ENCODE assay signal across 8 cellular contexts in the genomic region with DNA sequence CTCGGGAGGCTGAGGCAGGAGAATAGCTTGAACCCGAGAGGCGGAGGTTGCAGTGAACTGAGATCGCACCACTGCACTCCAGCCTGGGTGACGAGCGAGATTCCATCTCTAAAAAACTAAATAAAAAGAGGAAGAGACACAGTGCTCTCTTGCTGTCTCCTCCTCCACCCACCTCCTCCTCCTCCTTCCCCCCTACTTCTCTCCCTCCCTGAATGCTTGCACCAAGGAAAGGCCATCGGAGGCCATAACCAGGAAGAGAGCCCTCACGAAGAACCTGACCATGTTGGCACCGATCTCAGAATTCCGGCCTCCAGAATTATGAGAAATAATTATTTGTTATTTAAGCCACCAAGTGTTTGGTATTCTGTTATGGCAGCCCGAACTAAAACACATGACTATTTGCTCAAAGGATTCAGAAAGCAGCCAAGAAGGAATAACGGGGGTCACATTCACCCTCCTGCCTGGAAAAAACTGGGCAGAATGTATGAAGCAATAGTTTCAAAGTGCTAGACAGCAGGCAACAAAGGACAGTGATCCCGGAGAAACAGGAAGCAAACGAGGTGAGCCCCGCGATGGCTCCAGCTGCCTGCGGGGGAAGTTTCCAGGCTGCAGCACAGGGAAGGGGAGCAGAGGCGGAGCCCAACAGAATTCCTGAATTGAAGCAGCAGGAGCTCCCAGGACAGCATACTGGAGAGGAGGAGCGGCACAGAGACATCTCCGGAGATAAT. TPM values are rescaled to one million over a fixed set of nuclear protein-coding genes. Genes with fewer than 3 reads are reported as not detected.
DNase-seq lines count a peak whose midpoint lies in the region; ATAC-seq and TF ChIP-seq lines count a peak whose summit lies in the region.

No MANE protein-coding gene starts in this region.

- WGBS in mammary epithelial cell (ENCODE audit: low coverage, missing lambda C conversion rate) = 30% methylated on average over 14 of the region's 20 CpGs
- 45% methylated on average over 20 of the region's 20 CpGs for WGBS in thyroid gland, 2 donors

- H3K36me3 ChIP-seq in mammary epithelial cell (ENCODE audit: insufficient read depth, low read length) (no peaks in the 10 kb centered on the region), thyroid gland (no peaks in the 10 kb centered on the region)

- DNase-seq in NCI-H2107 treated with DMSO at 0.1 percent for 48 hours (lab: John Stamatoyannopoulos, UW; ENCODE audit: unreplicated experiment) (peak; percentile 23), NCI-H2107 (lab: John Stamatoyannopoulos, UW) (no peak), mammary epithelial cell (peak; percentile 14), left colon (peak; percentile 21 to 30), thyroid gland (peak; percentile 26 to 29), NCI-H187 (lab: John Stamatoyannopoulos, UW) (no peak)

- no peak overlapping the region for H3K9ac ChIP-seq in mammary epithelial cell (ENCODE audit: insufficient read depth, low read length)

- dilution Hi-C loops in mammary epithelial cell (cut with HindIII; ENCODE audit: low sequenced_read_pairs) = no loop called here

- no peaks in the 10 kb centered on the region for H3K79me2 ChIP-seq in mammary epithelial cell (ENCODE audit: insufficient read depth, low read length)

- no TSS peak for BruUV-seq in mammary epithelial cell (replicated peaks; lab: Mats Ljungman, UMichigan)

- H3K9me3 ChIP-seq in mammary epithelial cell (replicated peaks; ENCODE audit: insufficient read depth, low read length) (no peaks in the 10 kb centered on the region), thyroid gland (no peaks in the 10 kb centered on the region)

- peak overlapping the region; percentile 72 for H3K4me2 ChIP-seq in mammary epithelial cell (ENCODE audit: insufficient read depth, low read depth, low read length)

- no peak for TF ChIP-seq CTCF in mammary epithelial cell (conservative IDR thresholded peaks at IDR 0.05 in 1 of 2, IDR thresholded peaks at IDR 0.05 in 1 of 2; ENCODE audit: extremely low read depth in 1 of 2, insufficient read depth in 1 of 2, low read depth in 1 of 2, low read length in 2 of 2)
- TF ChIP-seq CTCF in thyroid gland (IDR thresholded peaks at IDR 0.05) = no peak

- in situ Hi-C loops in mammary epithelial cell (cut with MboI; ENCODE audit: low sequenced_read_pairs in 2 of 2) = no loop called here

- no peak overlapping the region for H3K27ac ChIP-seq in mammary epithelial cell (ENCODE audit: insufficient read depth, low read depth, low read length)
- no peak overlapping the region for H3K27ac ChIP-seq in thyroid gland

- no peak for TF ChIP-seq POLR2A in thyroid gland (IDR thresholded peaks at IDR 0.05)

- H2AFZ ChIP-seq in mammary epithelial cell (ENCODE audit: low read depth, low read length) = peak overlapping the region; percentile 89

- peak overlapping the region in 2 of 3 experiments; percentile 3 to 4 for H3K4me3 ChIP-seq in mammary epithelial cell (replicated peaks in 1 of 3; ENCODE audit: insufficient read depth in 1 of 3, low read depth in 2 of 3, low read length in 3 of 3)
- H3K4me3 ChIP-seq in thyroid gland (replicated peaks in 1 of 3) = no peak overlapping the region

- intact Hi-C loops in mammary epithelial cell (cut with micrococcal nuclease) = no loop called here
- intact Hi-C loops in left colon (cut with DNase I, micrococcal nuclease) = no loop called here
- intact Hi-C loops in thyroid gland (cut with DNase I) = no loop called here

- CTCF ChIA-PET in mammary epithelial cell (lab: Charles Lee; ENCODE audit: low non-redundant PET) = no interaction called here

- H4K20me1 ChIP-seq in mammary epithelial cell (ENCODE audit: insufficient read depth, low read length) = no peaks in the 10 kb centered on the region

- no peaks in the 10 kb centered on the region for H3K27me3 ChIP-seq in mammary epithelial cell (ENCODE audit: insufficient read depth, low read length)
- H3K27me3 ChIP-seq in thyroid gland = no peaks in the 10 kb centered on the region

- ATAC-seq in left colon (peak; percentile 62), GM21381 (IDR thresholded peaks at IDR 0.05; ENCODE audit: unreplicated experiment) (no peak), HG02610 (IDR thresholded peaks at IDR 0.05; ENCODE audit: unreplicated experiment) (no peak)

- H3K4me1 ChIP-seq in mammary epithelial cell (ENCODE audit: insufficient read depth, low read length) (peaks cover 6% of the 10 kb centered on the region), thyroid gland (peaks cover 0 to 3% of the 10 kb centered on the region in 2 donors)

RNA-seq across cellular contexts. Expression of a gene that starts 35.8 kb away (rescaled TPM):
- total RNA-seq in mammary epithelial cell = not detected
- not detected for polyA plus RNA-seq in mammary epithelial cell
- not detected for polyA minus RNA-seq in mammary epithelial cell
- total RNA-seq in left colon = not detected
- total RNA-seq in thyroid gland = not detected

RNA-seq across cellular contexts. Expression of a gene that starts 36.0 kb away (rescaled TPM):
- 10 to 100 TPM; 43.7 to 61.0 TPM for total RNA-seq in mammary epithelial cell
- polyA plus RNA-seq in mammary epithelial cell = 53.4 TPM
- polyA minus RNA-seq in mammary epithelial cell = 39.4 TPM
- 10 to 100 TPM; 19.7 to 24.0 TPM for total RNA-seq in left colon
- 10 to 100 TPM; 28.7 to 39.4 (median 33.7) TPM for total RNA-seq in thyroid gland

RNA-seq across cellular contexts. Expression of a gene that starts 36.7 kb away (rescaled TPM):
- total RNA-seq in mammary epithelial cell = 10 to 100 TPM; 14.3 to 33.7 TPM
- polyA plus RNA-seq in mammary epithelial cell = 20.7 TPM
- polyA minus RNA-seq in mammary epithelial cell = 14.2 TPM
- total RNA-seq in left colon = 10 to 100 TPM; 15.7 to 17.9 TPM
- 100 to 1,000 TPM in 1 of 4 donors, 10 to 100 TPM in 3; 42.4 to 116 (median 77.7) TPM for total RNA-seq in thyroid gland

Comparison
In these comparisons a context has a peak if more than half of its experiments do, and no peak if none do; other contexts are left out.
1. DNase-seq: peak in NCI-H2107 treated with DMSO at 0.1 percent for 48 hours (single experiment), mammary epithelial cell (single experiment), left colon (2 of 2) and thyroid gland (2 of 2); none in NCI-H2107 (single experiment) and NCI-H187 (0 of 2).
2. H3K4me3 ChIP-seq: peak in mammary epithelial cell (2 of 3); none in thyroid gland (0 of 3).